Comparison of ENCODE assay signal across 1 cellular context in genomic region chr6:119195204-119195603, GRCh38.
TF ChIP-seq lines count a peak whose summit lies in the region.

No MANE protein-coding gene starts in this region.

TF ChIP-seq in SK-N-SH treated with all-trans-retinoic acid at 6 μM for 48 hours, 23 proteins besides CTCF, POLR2A, EP300 and RAD21 (continued from another document):
- TF ChIP-seq TSHZ2 (CRISPR knock-in tag; IDR thresholded peaks at IDR 0.05) (no peak), ESRRG (CRISPR knock-in tag; IDR thresholded peaks at IDR 0.05) (no peak), CSRNP3 (CRISPR knock-in tag; IDR thresholded peaks at IDR 0.05) (no peak), ARNTL (CRISPR knock-in tag; IDR thresholded peaks at IDR 0.05; ENCODE audit: borderline replicate concordance, low read depth) (no peak), TOX (CRISPR knock-in tag; IDR thresholded peaks at IDR 0.05; ENCODE audit: borderline replicate concordance) (no peak), ZFP3 (CRISPR knock-in tag; IDR thresholded peaks at IDR 0.05) (no peak), GLIS3 (CRISPR knock-in tag; IDR thresholded peaks at IDR 0.05) (no peak), OSR1 (CRISPR knock-in tag; IDR thresholded peaks at IDR 0.05) (no peak), ZNF565 (CRISPR knock-in tag; conservative IDR thresholded peaks at IDR 0.05; ENCODE audit: low read depth) (no peak), CREB5 (CRISPR knock-in tag; IDR thresholded peaks at IDR 0.05; ENCODE audit: low read depth) (no peak), CSDC2 (CRISPR knock-in tag; IDR thresholded peaks at IDR 0.05) (no peak), ZNF70 (CRISPR knock-in tag; IDR thresholded peaks at IDR 0.05) (no peak)
